Comparison of ENCODE assay signal across 25 cellular contexts in genomic region chr18:6569813-6570212, GRCh38.
"Had no signal": no experiment of that assay in that cellular context is flagged by ENCODE, and none has a peak within 500 bp of the region (broad histone marks: within the 10 kb centered on the region; RNA-seq: fewer than 3 reads in every experiment).

No MANE protein-coding gene starts in this region.

- DNase-seq: activated CD4-positive, alpha-beta memory T cell treated with anti-CD3 and anti-CD28 coated beads, Interleukin-2, amount 10 ng/mL, durations not matched to agents 7 days and 5 days; activated CD4-positive, alpha-beta T cell treated with anti-CD3 and anti-CD28 coated beads, Interleukin-2, amount 10 ng/mL, durations not matched to agents 24 days and 14 days; activated gamma-delta T cell; activated naive CD4-positive, alpha-beta T cell treated with anti-CD3 and anti-CD28 coated beads, Interleukin-2, amount 50 U/mL, for 16 hours; activated naive CD8-positive, alpha-beta T cell treated with anti-CD3 and anti-CD28 coated beads, Interleukin-2, amount 50 U/mL, for 24 hours; activated T-cell treated with anti-CD3 and anti-CD28 coated beads, Interleukin-2, amount 50 U/mL, for 72 hours; anterior cingulate cortex; body of pancreas; dermis blood vessel endothelial cell; effector CD8-positive, alpha-beta T cell; gastrocnemius medialis; left colon; mucosa of descending colon; stimulated activated CD4-positive, alpha-beta T cell treated with anti-CD3 and anti-CD28 coated beads, Interleukin-2, amount 100 ng/mL, for 48 hours; stimulated activated CD8-positive, alpha-beta memory T cell treated with anti-CD3 and anti-CD28 coated beads, Interleukin-4, amount 100 ng/mL, for 48 hours; stimulated activated naive B cell treated with anti-CD40 and anti-IgM and Interleukin-4, amounts not matched to agents 10 μg/mL and 1 μg/mL and 100 μg/mL, for 72 hours; T-helper 17 cell; transverse colon had no signal

- ATAC-seq: activated CD4-positive, CD25-positive, alpha-beta regulatory T cell treated with anti-CD3 and anti-CD28 coated beads, Interleukin-2, amount 50 U/mL, for 24 hours; activated naive CD8-positive, alpha-beta T cell treated with anti-CD3 and anti-CD28 coated beads, Interleukin-2, amount 50 U/mL, for 24 hours; activated T-cell treated with anti-CD3 and anti-CD28 coated beads, Interleukin-2, amount 50 U/mL, for 72 hours; body of pancreas; gastrocnemius medialis; left colon; mucosa of descending colon; sciatic nerve; stimulated activated naive B cell treated with anti-CD40 and anti-IgM and Interleukin-4, amounts not matched to agents 10 μg/mL and 1 μg/mL and 100 μg/mL, for 72 hours; T-helper 17 cell had no signal

- H3K36me3 ChIP-seq: gastrocnemius medialis, neural progenitor cell, transverse colon, vagina had no signal

- H3K4me1 Mint-ChIP-seq: activated CD4-positive, alpha-beta memory T cell treated with anti-CD3 and anti-CD28 coated beads, Interleukin-2, amount 10 ng/mL, durations not matched to agents 7 days and 5 days; activated CD4-positive, alpha-beta T cell treated with anti-CD3 and anti-CD28 coated beads, Interleukin-2, amount 10 ng/mL, durations not matched to agents 24 days and 14 days; activated naive CD8-positive, alpha-beta T cell treated with anti-CD3 and anti-CD28 coated beads, Interleukin-2, amount 50 U/mL, for 24 hours; memory B cell; stimulated activated naive B cell treated with anti-CD40 and anti-IgM and Interleukin-4, amounts not matched to agents 10 μg/mL and 1 μg/mL and 100 μg/mL, for 72 hours; T-helper 17 cell had no signal

- H3K36me3 Mint-ChIP-seq: memory B cell; neural progenitor cell; stimulated activated naive B cell treated with anti-CD40 and anti-IgM and Interleukin-4, amounts not matched to agents 10 μg/mL and 1 μg/mL and 100 μg/mL, for 72 hours had no signal

- H3K9ac ChIP-seq: neural progenitor cell had no signal

- H3K4me1 ChIP-seq: gastrocnemius medialis, transverse colon, vagina had no signal

- H3K9me3 Mint-ChIP-seq: activated naive CD8-positive, alpha-beta T cell treated with anti-CD3 and anti-CD28 coated beads, Interleukin-2, amount 50 U/mL, for 24 hours; neural progenitor cell; stimulated activated naive B cell treated with anti-CD40 and anti-IgM and Interleukin-4, amounts not matched to agents 10 μg/mL and 1 μg/mL and 100 μg/mL, for 72 hours had no signal

- H3K9me3 ChIP-seq: body of pancreas, gastrocnemius medialis, mucosa of descending colon, transverse colon, vagina had no signal

- H3K4me3 ChIP-seq: body of pancreas, gastrocnemius medialis, mucosa of descending colon, neural progenitor cell, smooth muscle cell, transverse colon, vagina had no signal

- H3K4me3 Mint-ChIP-seq: activated CD4-positive, alpha-beta memory T cell treated with anti-CD3 and anti-CD28 coated beads, Interleukin-2, amount 10 ng/mL, durations not matched to agents 7 days and 5 days; activated CD4-positive, alpha-beta T cell treated with anti-CD3 and anti-CD28 coated beads, Interleukin-2, amount 10 ng/mL, durations not matched to agents 24 days and 14 days; activated naive CD8-positive, alpha-beta T cell treated with anti-CD3 and anti-CD28 coated beads, Interleukin-2, amount 50 U/mL, for 24 hours; activated T-cell treated with anti-CD3 and anti-CD28 coated beads, Interleukin-2, amount 50 U/mL, for 72 hours; memory B cell; neural progenitor cell; stimulated activated naive B cell treated with anti-CD40 and anti-IgM and Interleukin-4, amounts not matched to agents 10 μg/mL and 1 μg/mL and 100 μg/mL, for 72 hours; T-helper 17 cell had no signal

- H3K4me2 ChIP-seq: neural progenitor cell, smooth muscle cell had no signal

- H3K27me3 Mint-ChIP-seq: activated CD4-positive, alpha-beta memory T cell treated with anti-CD3 and anti-CD28 coated beads, Interleukin-2, amount 10 ng/mL, durations not matched to agents 7 days and 5 days; activated CD4-positive, alpha-beta T cell treated with anti-CD3 and anti-CD28 coated beads, Interleukin-2, amount 10 ng/mL, durations not matched to agents 24 days and 14 days; activated naive CD8-positive, alpha-beta T cell treated with anti-CD3 and anti-CD28 coated beads, Interleukin-2, amount 50 U/mL, for 24 hours; memory B cell; stimulated activated naive B cell treated with anti-CD40 and anti-IgM and Interleukin-4, amounts not matched to agents 10 μg/mL and 1 μg/mL and 100 μg/mL, for 72 hours; T-helper 17 cell had no signal

- H3K27ac Mint-ChIP-seq: activated CD4-positive, alpha-beta memory T cell treated with anti-CD3 and anti-CD28 coated beads, Interleukin-2, amount 10 ng/mL, durations not matched to agents 7 days and 5 days; activated CD4-positive, alpha-beta T cell treated with anti-CD3 and anti-CD28 coated beads, Interleukin-2, amount 10 ng/mL, durations not matched to agents 24 days and 14 days; activated naive CD8-positive, alpha-beta T cell treated with anti-CD3 and anti-CD28 coated beads, Interleukin-2, amount 50 U/mL, for 24 hours; activated T-cell treated with anti-CD3 and anti-CD28 coated beads, Interleukin-2, amount 50 U/mL, for 72 hours; memory B cell; neural progenitor cell; stimulated activated naive B cell treated with anti-CD40 and anti-IgM and Interleukin-4, amounts not matched to agents 10 μg/mL and 1 μg/mL and 100 μg/mL, for 72 hours; T-helper 17 cell had no signal

- H3K27ac ChIP-seq: body of pancreas, gastrocnemius medialis, neural progenitor cell, transverse colon, vagina, VCaP had no signal

- H3K27me3 ChIP-seq: body of pancreas, gastrocnemius medialis, neural progenitor cell, transverse colon, vagina had no signal

- H2AFZ ChIP-seq: neural progenitor cell had no signal
